Comparison of ENCODE assay signal across 21 cellular contexts in the genomic region with DNA sequence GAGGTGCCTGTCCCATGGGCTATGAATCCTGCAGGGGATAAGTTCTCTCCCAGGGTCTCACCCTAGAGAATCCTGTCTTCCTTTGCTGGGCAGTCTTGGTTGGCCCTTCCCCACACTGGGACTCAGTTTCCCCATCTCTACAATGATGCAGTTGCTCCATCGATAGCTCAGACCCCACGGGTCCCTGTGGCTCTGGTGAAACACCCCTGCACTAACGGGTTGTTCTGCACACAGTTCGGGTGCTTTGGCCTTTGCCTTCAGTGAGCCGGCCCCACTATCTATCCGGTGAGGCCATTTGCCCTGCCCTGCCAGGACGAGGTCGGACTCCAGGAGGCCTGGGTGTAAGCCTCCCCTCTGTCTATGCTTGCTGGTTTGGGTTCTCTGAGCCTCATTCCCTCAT.
"Had no signal": no experiment of that assay in that cellular context is flagged by ENCODE, and none has a peak within 500 bp of the region (broad histone marks: within the 10 kb centered on the region; RNA-seq: fewer than 3 reads in every experiment).

No MANE protein-coding gene starts in this region.

- H3K36me3 Mint-ChIP-seq: immature natural killer cell, mesothelial cell of epicardium had no signal

- H3K4me1 Mint-ChIP-seq: immature natural killer cell had no signal

- ATAC-seq: foreskin keratinocyte, gastroesophageal sphincter, heart left ventricle, left cardiac atrium, left lung, left ventricle myocardium superior, lower lobe of right lung, mucosa of descending colon had no signal

- H3K27ac ChIP-seq: coronary artery, dorsolateral prefrontal cortex, esophagus muscularis mucosa, foreskin keratinocyte, gastroesophageal sphincter, heart left ventricle, hepatocyte, left lung, lower lobe of right lung had no signal

- H3K4me3 Mint-ChIP-seq: immature natural killer cell, mesothelial cell of epicardium had no signal

- H3K4me1 ChIP-seq: esophagus muscularis mucosa, foreskin keratinocyte, gastroesophageal sphincter, heart left ventricle, left lung, lower lobe of right lung had no signal

- H3K27ac Mint-ChIP-seq: immature natural killer cell, mesothelial cell of epicardium had no signal

- H2AFZ ChIP-seq: hepatocyte had no signal

- DNase-seq: cerebellar nuclear complex; dermis blood vessel endothelial cell; dorsolateral prefrontal cortex; effector CD4-positive, alpha-beta T cell; effector memory CD4-positive, alpha-beta T cell; foreskin keratinocyte; heart left ventricle; hypothalamus; immature natural killer cell; islet precursor cell; left cardiac atrium; left lung; left ventricle myocardium superior; lower lobe of right lung; mesenchymal stem cell; mucosa of descending colon had no signal

- H3K27me3 ChIP-seq: hepatocyte had no signal

- H3K9me3 ChIP-seq: esophagus muscularis mucosa, gastroesophageal sphincter, heart left ventricle, left lung, lower lobe of right lung, mucosa of descending colon had no signal

- H3K9me3 Mint-ChIP-seq: immature natural killer cell, mesothelial cell of epicardium had no signal

- H3K36me3 ChIP-seq: esophagus muscularis mucosa, gastroesophageal sphincter, heart left ventricle, left lung, lower lobe of right lung had no signal

- H3K4me2 ChIP-seq: hepatocyte had no signal

- H3K4me3 ChIP-seq: coronary artery, dorsolateral prefrontal cortex, esophagus muscularis mucosa, gastroesophageal sphincter, heart left ventricle, hepatocyte, left lung, lower lobe of right lung, mucosa of descending colon had no signal
